17 cellular contexts compared by ENCODE assay signal in the genomic region with DNA sequence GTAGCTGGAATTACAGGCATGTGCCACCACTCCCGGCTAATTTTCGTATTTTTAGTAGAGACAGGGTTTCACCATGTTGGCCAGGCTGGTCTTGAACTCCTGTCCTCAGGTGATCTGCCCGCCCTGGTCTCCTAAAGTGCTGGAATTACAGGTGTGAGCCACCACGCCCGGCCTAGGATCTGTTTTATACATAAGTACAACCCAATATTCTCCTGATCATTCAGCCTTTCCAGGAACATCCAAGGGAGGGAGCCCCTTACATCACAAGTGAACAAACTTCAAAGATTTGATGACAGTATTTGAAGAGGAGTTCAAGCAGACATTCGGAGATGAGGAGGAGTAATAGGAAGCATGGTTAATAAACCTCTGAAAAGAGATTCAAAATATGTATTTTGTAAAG. TPM values are rescaled to one million over a fixed set of nuclear protein-coding genes. Genes with fewer than 3 reads are reported as not detected.
DNase-seq lines count a peak whose midpoint lies in the region; ATAC-seq and TF ChIP-seq lines count a peak whose summit lies in the region.
"Had no signal": no experiment of that assay in that cellular context is flagged by ENCODE, and none has a peak within 500 bp of the region (broad histone marks: within the 10 kb centered on the region; RNA-seq: fewer than 3 reads in every experiment).

No MANE protein-coding gene starts in this region.

- TF ChIP-seq CTCF in GM23338 (conservative IDR thresholded peaks at IDR 0.05; ENCODE audit: low read depth in 2 of 2) (no peak), esophagus squamous epithelium (IDR thresholded peaks at IDR 0.05) (no peak), type B pancreatic cell (conservative IDR thresholded peaks at IDR 0.05) (no peak)

- 80 to 85% methylated on average over 6 of the region's 6 CpGs for WGBS in esophagus squamous epithelium, 2 donors
- no CpG with 5 or more reads among the region's 6 CpGs for WGBS in neuronal stem cell (ENCODE audit: extremely low coverage in 2 of 2, insufficient read length in 2 of 2, insufficient replicate concordance in 1 of 2), 2 donors

- no peak overlapping the region for H3K14ac ChIP-seq in neuronal stem cell (ENCODE audit: low read length)

- peaks cover 12% of the 10 kb centered on the region for H3K9me2 ChIP-seq in GM23338 (ENCODE audit: insufficient read depth)

- H3K9me3 Mint-ChIP-seq in GM23338, result no peaks in the 10 kb centered on the region
- H3K9me3 Mint-ChIP-seq in type B pancreatic cell, result no peaks in the 10 kb centered on the region
- H3K9me3 Mint-ChIP-seq: CD4-positive, alpha-beta T cell had no signal

- H3K27ac Mint-ChIP-seq in GM23338, result no peak overlapping the region
- peak overlapping the region; percentile 96 for H3K27ac Mint-ChIP-seq in type B pancreatic cell
- H3K27ac Mint-ChIP-seq: CD4-positive, alpha-beta T cell had no signal

- H3K4me1 Mint-ChIP-seq in GM23338 (peaks cover 29% of the 10 kb centered on the region), type B pancreatic cell (ENCODE audit: unreplicated experiment) (peaks cover 15% of the 10 kb centered on the region)

- H3K36me3 Mint-ChIP-seq in GM23338 (ENCODE audit: low read depth) (no peaks in the 10 kb centered on the region), type B pancreatic cell (no peaks in the 10 kb centered on the region)

- H3K4me3 Mint-ChIP-seq in GM23338 (no peak overlapping the region), type B pancreatic cell (no peak overlapping the region)
- H3K4me3 Mint-ChIP-seq: CD4-positive, alpha-beta T cell had no signal

- no peaks in the 10 kb centered on the region for H3F3A ChIP-seq in GM23338 (replicated peaks; ENCODE audit: low read depth)

- H3K27me3 ChIP-seq in GM23338 (ENCODE audit: insufficient read depth) (no peaks in the 10 kb centered on the region), esophagus squamous epithelium (no peaks in the 10 kb centered on the region), neuronal stem cell (ENCODE audit: control insufficient read depth in 3 of 3, insufficient read depth in 3 of 3, low read depth in 1 of 3, low read length in 3 of 3) (peaks cover 0 to 5% (median 0%) of the 10 kb centered on the region in 3 experiments)

- in situ Hi-C loops in SK-MEL-5 (cut with HindIII; ENCODE audit: low pct_unique_long_range_greater_than_20kb, low sequenced_read_pairs), result no loop called here

- no peak for ATAC-seq in GM23338
- ATAC-seq: A549, K562 had no signal

- no peak overlapping the region for H3K4ac ChIP-seq in neuronal stem cell (ENCODE audit: low read length)

- H2BK5ac ChIP-seq in neuronal stem cell (ENCODE audit: low read length), result no peak overlapping the region

- no peaks in the 10 kb centered on the region for H4K20me1 ChIP-seq in GM23338 (replicated peaks; ENCODE audit: insufficient read depth)

- no peak for TF ChIP-seq POLR2A in esophagus squamous epithelium (IDR thresholded peaks at IDR 0.05)

- peaks cover 14% of the 10 kb centered on the region; the same call in 1 of the 2 replicates for H3K4me1 ChIP-seq in GM23338 (ENCODE audit: insufficient read depth)
- H3K4me1 ChIP-seq in esophagus squamous epithelium, result peaks cover 4 to 47% (median 10%) of the 10 kb centered on the region in 3 donors
- peaks cover 0 to 2% of the 10 kb centered on the region in 2 donors for H3K4me1 ChIP-seq in neuronal stem cell (ENCODE audit: control insufficient read depth in 2 of 2, insufficient read depth in 1 of 2, low read depth in 1 of 2, low read length in 2 of 2)
- H3K4me1 ChIP-seq: A549, Caco-2 had no signal

- no peak overlapping the region for H3K9ac ChIP-seq in neuronal stem cell (ENCODE audit: low read depth, low read length, poor library complexity)
- H3K9ac ChIP-seq: GM23248 had no signal

- H3K27ac ChIP-seq in GM23338 (ENCODE audit: low read depth) (no peak overlapping the region), esophagus squamous epithelium (peak overlapping the region in 3 of 4 donors; percentile 22 to 57 (median 47)), neuronal stem cell (replicated peaks; ENCODE audit: low read length) (no peak overlapping the region)
- H3K27ac ChIP-seq: 22Rv1, A549, C4-2B, GM23248, HL-60 had no signal

- H3K4me3 ChIP-seq in GM23338, result no peak overlapping the region
- H3K4me3 ChIP-seq in esophagus squamous epithelium, result no peak overlapping the region
- no peak overlapping the region for H3K4me3 ChIP-seq in neuronal stem cell (ENCODE audit: low read length in 2 of 2)
- H3K4me3 ChIP-seq: A549, GM23248, K562 had no signal

- no peak overlapping the region for H3K4me2 ChIP-seq in GM23338
- H3K4me2 ChIP-seq in neuronal stem cell (ENCODE audit: insufficient read depth, low read length, poor library complexity, severe bottlenecking), result no peak overlapping the region
- H3K4me2 ChIP-seq: A549 had no signal

- H3K9me3 ChIP-seq in esophagus squamous epithelium, result no peaks in the 10 kb centered on the region
- H3K9me3 ChIP-seq in neuronal stem cell (replicated peaks in 1 of 2; ENCODE audit: control insufficient read depth in 2 of 2, insufficient read depth in 1 of 2, low read depth in 1 of 2, low read length in 2 of 2), result no peaks in the 10 kb centered on the region
- H3K9me3 ChIP-seq: A549, Caco-2 had no signal

- no peak overlapping the region for H4K91ac ChIP-seq in neuronal stem cell (ENCODE audit: low read depth, low read length, poor library complexity)

- H2AFZ ChIP-seq in GM23338 (peak overlapping the region; percentile 21; the same call in 1 of the 2 replicates), neuronal stem cell (ENCODE audit: low read length) (no peak overlapping the region)
- H2AFZ ChIP-seq: GM23248 had no signal

- H3K79me2 ChIP-seq in GM23338 (replicated peaks; ENCODE audit: insufficient read depth), result no peaks in the 10 kb centered on the region

- H3K23ac ChIP-seq in neuronal stem cell (ENCODE audit: low read depth, low read length, poor library complexity), result no peak overlapping the region

- H2BK120ac ChIP-seq in neuronal stem cell (ENCODE audit: low read depth, low read length), result no peak overlapping the region

- intact Hi-C loops in esophagus squamous epithelium (cut with DNase I), result no loop called here

- no peaks in the 10 kb centered on the region for H3K79me1 ChIP-seq in neuronal stem cell (ENCODE audit: low read depth, low read length)

- DNase-seq in GM23338 (ENCODE audit: low spot score), result no peak
- DNase-seq in SK-MEL-5 (ENCODE audit: low read depth, low spot score), result peak; percentile 5
- DNase-seq in esophagus squamous epithelium (lab: John Stamatoyannopoulos, UW), result no peak
- no peak for DNase-seq in type B pancreatic cell (ENCODE audit: extremely low spot score, unreplicated experiment)
- DNase-seq in HK-2 (ENCODE audit: unreplicated experiment), result no peak
- DNase-seq in SW 1271 (lab: John Stamatoyannopoulos, UW), result no peak
- DNase-seq in neuronal stem cell (ENCODE audit: low spot score), result no peak
- DNase-seq: AML-193; Caco-2; CD4-positive, alpha-beta T cell; H7 had no signal

- no peak overlapping the region for H2BK12ac ChIP-seq in neuronal stem cell (ENCODE audit: low read length)

- H3K36me3 ChIP-seq in GM23338 (ENCODE audit: insufficient read depth), result no peaks in the 10 kb centered on the region
- no peaks in the 10 kb centered on the region for H3K36me3 ChIP-seq in esophagus squamous epithelium
- H3K36me3 ChIP-seq in neuronal stem cell (replicated peaks in 1 of 2; ENCODE audit: control insufficient read depth in 2 of 2, insufficient read depth in 2 of 2, low read length in 2 of 2), result no peaks in the 10 kb centered on the region

- H4K8ac ChIP-seq in neuronal stem cell (ENCODE audit: low read depth, low read length), result no peak overlapping the region

- no peak overlapping the region for H2AK5ac ChIP-seq in neuronal stem cell (ENCODE audit: low read depth, low read length)

- H2BK15ac ChIP-seq in neuronal stem cell (ENCODE audit: low read length), result no peak overlapping the region

- peaks cover 7% of the 10 kb centered on the region for H3K27me3 Mint-ChIP-seq in GM23338 (ENCODE audit: insufficient read depth, low read depth, poor library complexity)
- H3K27me3 Mint-ChIP-seq in type B pancreatic cell, result no peaks in the 10 kb centered on the region

- no peak overlapping the region for H3K18ac ChIP-seq in neuronal stem cell (ENCODE audit: low read length)

TF ChIP-seq in GM23338, 12 proteins besides CTCF, POLR2A, EP300 and RAD21:
- TF ChIP-seq ZNF114 (CRISPR knock-in tag; IDR thresholded peaks at IDR 0.05) (no peak), EZH2phosphoT487 (IDR thresholded peaks at IDR 0.05; ENCODE audit: unreplicated experiment) (no peak), JUNB (IDR thresholded peaks at IDR 0.05; ENCODE audit: unreplicated experiment) (no peak), POLR2AphosphoS5 (IDR thresholded peaks at IDR 0.05; ENCODE audit: low read depth) (no peak), EZH2 (IDR thresholded peaks at IDR 0.05; ENCODE audit: low read depth, unreplicated experiment) (no peak)

RNA-seq across cellular contexts. Expression of a gene that starts 54.9 kb away (rescaled TPM):
- 41.6 and 44.6 TPM in 2 replicates for total RNA-seq in GM23338 (2014; rRNA removed; shearing (Covaris generic))
- polyA plus RNA-seq in GM23338 (2016; fragmentation: Nextera tagmentation; extraction: Ambion mirVana), result 15.7 and 19.4 TPM in 2 replicates
- 19.8 and 20.4 TPM in 2 replicates for total RNA-seq in SK-MEL-5 (2014; rRNA removed; shearing (Covaris generic))
- polyA plus RNA-seq in SK-MEL-5 (2015; cell fraction: cytosol; rRNA removed), result 13.4 and 19.1 TPM in 2 replicates
- 45.1 and 54.9 TPM in 2 replicates for polyA plus RNA-seq in SK-MEL-5 (2015; cell fraction: nucleus; rRNA removed)
- 10 to 100 TPM; 13.8 to 28.0 (median 20.4) TPM for total RNA-seq in esophagus squamous epithelium
- 42.1 and 51.2 TPM in 2 replicates for total RNA-seq in type B pancreatic cell (ENCODE audit: low replicate concordance)
- 14.0 TPM for polyA plus RNA-seq in neuronal stem cell (2013, experiment 1 of 2)
- polyA plus RNA-seq in neuronal stem cell (2013, experiment 2 of 2), result 14.0 TPM

Comparison
In these comparisons a context has a peak if more than half of its experiments do, and no peak if none do; other contexts are left out.
1. H3K27ac ChIP-seq: peak in esophagus squamous epithelium (3 of 4); none in GM23338 (single experiment) and neuronal stem cell (single experiment).